21 cellular contexts compared by ENCODE assay signal in the genomic region with DNA sequence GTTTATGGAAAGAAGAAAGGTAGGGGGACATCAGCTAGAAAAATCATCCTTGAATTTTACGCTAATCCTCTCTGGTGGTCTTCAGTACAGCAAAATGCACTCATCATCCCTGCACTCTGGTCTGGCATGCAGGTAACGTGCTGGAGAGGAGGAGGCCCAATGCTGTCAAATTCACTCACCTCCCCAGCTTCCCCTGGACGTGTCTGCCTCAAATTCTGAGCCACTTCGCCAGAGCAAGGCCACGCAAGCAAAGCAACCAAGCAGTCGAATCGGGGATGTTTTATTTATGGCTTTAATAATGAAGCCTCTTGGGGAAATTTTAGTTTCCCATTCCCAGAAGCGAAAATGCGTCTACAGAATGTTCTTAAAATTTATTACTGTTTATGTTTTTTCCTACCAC.
DNase-seq lines count a peak whose midpoint lies in the region; ATAC-seq, FAIRE-seq and TF ChIP-seq lines count a peak whose summit lies in the region.
"Had no signal": no experiment of that assay in that cellular context is flagged by ENCODE, and none has a peak within 500 bp of the region (broad histone marks: within the 10 kb centered on the region; RNA-seq: fewer than 3 reads in every experiment).

No MANE protein-coding gene starts in this region.

- intact Hi-C loops in kidney (cut with DNase I), result no loop called here

- ATAC-seq in omental fat pad (ENCODE audit: low FRiP score), result no peak
- ATAC-seq: left lobe of liver, T-helper 17 cell had no signal

- H3K9ac ChIP-seq in kidney (ENCODE audit: low read length in 2 of 2) (peak overlapping the region; percentile 23 to 43), skeletal muscle tissue (ENCODE audit: low read depth in 1 of 3, low read length in 3 of 3) (peak overlapping the region in 1 of 3 donors; percentile 10)

- TF ChIP-seq CTCF in VCaP (conservative IDR thresholded peaks at IDR 0.05) (no peak), kidney (IDR thresholded peaks at IDR 0.05; ENCODE audit: borderline replicate concordance, extremely low read depth, insufficient read depth) (no peak), omental fat pad (IDR thresholded peaks at IDR 0.05) (no peak)

- peak overlapping the region; percentile 92 for H3K27ac ChIP-seq in VCaP
- peak overlapping the region; percentile 44 to 66 for H3K27ac ChIP-seq in kidney (ENCODE audit: low read depth in 2 of 2, low read length in 2 of 2)
- H3K27ac ChIP-seq in skeletal muscle tissue (ENCODE audit: low read depth, low read length), result peak overlapping the region; percentile 48
- H3K27ac ChIP-seq: skin epidermis, WERI-Rb-1 had no signal

- H3K27me3 ChIP-seq in skeletal muscle tissue (ENCODE audit: control insufficient read depth in 3 of 3, insufficient read depth in 3 of 3, low read length in 3 of 3), result no peaks in the 10 kb centered on the region
- H3K27me3 ChIP-seq: ovary had no signal

- H3K9me3 ChIP-seq in kidney (ENCODE audit: control insufficient read depth in 1 of 2, low read length in 2 of 2), result peaks cover 0 to 3% of the 10 kb centered on the region in 2 donors
- peaks cover 0 to 2% (median 0%) of the 10 kb centered on the region in 3 donors for H3K9me3 ChIP-seq in skeletal muscle tissue (ENCODE audit: control insufficient read depth in 3 of 3, low read length in 3 of 3)
- H3K9me3 ChIP-seq: ovary had no signal

- H3K36me3 ChIP-seq in kidney (ENCODE audit: control insufficient read depth in 1 of 2, insufficient read depth in 2 of 2, low read length in 2 of 2) (no peaks in the 10 kb centered on the region), skeletal muscle tissue (ENCODE audit: control insufficient read depth in 3 of 3, insufficient read depth in 3 of 3, low read length in 3 of 3) (peaks cover 0 to 25% (median 19%) of the 10 kb centered on the region in 3 donors)
- H3K36me3 ChIP-seq: ovary, WERI-Rb-1 had no signal

- H3K4me1 ChIP-seq in kidney (ENCODE audit: control insufficient read depth in 1 of 2, insufficient read depth in 1 of 2, low read depth in 1 of 2, low read length in 2 of 2) (peaks cover 10 to 23% of the 10 kb centered on the region in 2 donors), skeletal muscle tissue (ENCODE audit: control insufficient read depth in 3 of 3, insufficient read depth in 3 of 3, low read length in 3 of 3) (peaks cover 16 to 20% (median 17%) of the 10 kb centered on the region in 3 donors)

- DNase-seq in DMS 273 (lab: John Stamatoyannopoulos, UW; ENCODE audit: unreplicated experiment), result peak; percentile 34
- no peak for DNase-seq in DMS 273 treated with DMSO at 0.1 percent for 48 hours (lab: John Stamatoyannopoulos, UW)
- DNase-seq in kidney, result no peak
- DNase-seq in omental fat pad (ENCODE audit: low spot score), result no peak
- no peak for DNase-seq in stimulated activated CD4-positive, alpha-beta T cell treated with anti-CD3 and anti-CD28 coated beads, Interleukin-15, amount 100 ng/mL, for 24 hours
- DNase-seq in HTR-8/SVneo (ENCODE audit: insufficient read length, low spot score), result no peak
- DNase-seq: 8988T; activated CD4-positive, alpha-beta T cell treated with anti-CD3 and anti-CD28 coated beads, Interleukin-2, amount 50 U/mL, for 4 hours; activated gamma-delta T cell treated with Interleukin-2 at 50 U/mL for 16 hours; GF-D8; ovary; stimulated activated CD4-positive, alpha-beta T cell treated with anti-CD3 and anti-CD28 coated beads, Interleukin-4, amount 100 ng/mL, for 24 hours; T-helper 17 cell; WERI-Rb-1 had no signal

- H3K4me3 ChIP-seq in kidney (ENCODE audit: low read length in 2 of 2) (peak overlapping the region in 1 of 2 donors; percentile 16), skeletal muscle tissue (ENCODE audit: low read length in 3 of 3) (no peak overlapping the region)
- H3K4me3 ChIP-seq: ovary, skin epidermis had no signal

- no peak for FAIRE-seq in kidney (lab: Jason Lieb, UNC)
- no peak for FAIRE-seq in HTR-8/SVneo (lab: Jason Lieb, UNC)
- FAIRE-seq: colon, endothelial cell of umbilical vein, GM12891 had no signal
